8 cellular contexts compared by ENCODE assay signal in the genomic region with DNA sequence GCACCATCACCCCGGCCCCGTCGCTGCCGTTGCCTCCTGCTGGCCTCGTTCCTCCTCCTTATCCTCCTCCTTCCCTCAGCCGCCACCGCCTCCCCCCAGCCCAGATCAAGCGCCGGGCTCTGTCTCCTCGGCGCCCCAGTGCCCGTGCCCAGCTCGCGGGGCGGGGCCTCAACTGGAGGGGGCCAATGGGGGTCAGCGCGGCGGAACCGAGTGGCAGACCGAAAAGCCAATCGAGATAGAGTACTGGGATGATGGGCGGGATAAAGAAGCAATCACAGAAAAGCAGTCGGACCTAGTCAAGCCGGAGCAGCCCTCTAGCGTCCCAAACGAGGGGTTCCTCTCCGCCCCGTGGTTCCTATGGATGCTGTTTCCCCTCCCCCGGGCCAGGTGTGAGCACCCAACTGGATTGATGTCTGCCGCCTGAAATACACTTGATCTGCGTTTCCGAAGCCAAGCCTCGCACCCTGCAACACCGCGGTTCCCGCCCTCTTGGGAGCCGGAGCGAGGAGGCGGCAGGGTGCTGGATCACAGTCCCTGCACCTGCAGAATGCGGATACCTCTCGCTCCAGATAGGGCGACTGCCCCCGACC. TPM values are rescaled to one million over a fixed set of nuclear protein-coding genes. Genes with fewer than 3 reads are reported as not detected.
DNase-seq lines count a peak whose midpoint lies in the region; ATAC-seq, FAIRE-seq and TF ChIP-seq lines count a peak whose summit lies in the region.

A gene (minus strand): TSS at position 121 of the 590 bp plus-strand sequence.

- peaks cover 4 to 11% of the 10 kb centered on the region in 2 donors for H3K4me1 ChIP-seq in naive thymus-derived CD4-positive, alpha-beta T cell (ENCODE audit: control insufficient read depth in 2 of 2, insufficient read depth in 2 of 2, low read length in 2 of 2)

- DNase-seq in D721Med (ENCODE audit: insufficient read length, low spot score) = peak; percentile 74
- DNase-seq in HuH-7.5 (ENCODE audit: low spot score) = peak; percentile 56
- DNase-seq in RPMI7951 (ENCODE audit: low read depth) = peak; percentile 97
- peak; percentile 74 for DNase-seq in activated T-helper 9 cell treated with anti-CD3 and anti-CD28 coated beads, Interleukin-2, amount 50 U/mL, for 16 hours (ENCODE audit: low read depth)
- DNase-seq in fibroblast of pulmonary artery (ENCODE audit: low read depth) = peak; percentile 97
- peak; percentile 70 to 90 (median 85) for DNase-seq in naive thymus-derived CD4-positive, alpha-beta T cell
- peak; percentile 81 to 95 for DNase-seq in stimulated activated effector memory CD8-positive, alpha-beta T cell treated with anti-CD3 and anti-CD28 coated beads, Interleukin-12 subunit alpha, Interleukin-12 subunit beta, amount 100 ng/mL, for 72 hours (ENCODE audit: low spot score in 2 of 2)

- no peaks in the 10 kb centered on the region for H3K9me3 ChIP-seq in naive thymus-derived CD4-positive, alpha-beta T cell (ENCODE audit: control insufficient read depth in 2 of 3, low read length in 3 of 3)

- H3K36me3 ChIP-seq in naive thymus-derived CD4-positive, alpha-beta T cell (ENCODE audit: control insufficient read depth in 2 of 3, insufficient read depth in 3 of 3, low read length in 3 of 3) = no peaks in the 10 kb centered on the region

- POLR2A ChIA-PET in naive thymus-derived CD4-positive, alpha-beta T cell (lab: Charles Lee) = no interaction called here

- FAIRE-seq in D721Med (lab: Jason Lieb, UNC) = peak; percentile 58

- peak within 1 kb of the TSS; percentile 76 to 94 (median 90) for H3K4me3 Mint-ChIP-seq in naive thymus-derived CD4-positive, alpha-beta T cell
- H3K4me3 Mint-ChIP-seq in stimulated activated effector memory CD8-positive, alpha-beta T cell treated with anti-CD3 and anti-CD28 coated beads, Interleukin-12 subunit alpha, Interleukin-12 subunit beta, amount 100 ng/mL, for 72 hours = peak within 1 kb of the TSS; percentile 79

- H3K27ac ChIP-seq in naive thymus-derived CD4-positive, alpha-beta T cell (ENCODE audit: low read depth, low read length) = no peak within 1 kb of the TSS

- H3K9me3 Mint-ChIP-seq in naive thymus-derived CD4-positive, alpha-beta T cell = no peaks in the 10 kb centered on the region
- no peaks in the 10 kb centered on the region for H3K9me3 Mint-ChIP-seq in stimulated activated effector memory CD8-positive, alpha-beta T cell treated with anti-CD3 and anti-CD28 coated beads, Interleukin-12 subunit alpha, Interleukin-12 subunit beta, amount 100 ng/mL, for 72 hours

- no peaks in the 10 kb centered on the region for H3K36me3 Mint-ChIP-seq in naive thymus-derived CD4-positive, alpha-beta T cell
- H3K36me3 Mint-ChIP-seq in stimulated activated effector memory CD8-positive, alpha-beta T cell treated with anti-CD3 and anti-CD28 coated beads, Interleukin-12 subunit alpha, Interleukin-12 subunit beta, amount 100 ng/mL, for 72 hours = no peaks in the 10 kb centered on the region

- peak; percentile 94 for ATAC-seq in GM21529 (IDR thresholded peaks at IDR 0.05; ENCODE audit: unreplicated experiment)
- peak; percentile 98 for ATAC-seq in naive thymus-derived CD4-positive, alpha-beta T cell
- peak; percentile 97 for ATAC-seq in stimulated activated effector memory CD8-positive, alpha-beta T cell treated with anti-CD3 and anti-CD28 coated beads, Interleukin-12 subunit alpha, Interleukin-12 subunit beta, amount 100 ng/mL, for 72 hours

- peaks cover 4 to 9% of the 10 kb centered on the region in 2 donors for H3K27me3 ChIP-seq in naive thymus-derived CD4-positive, alpha-beta T cell (ENCODE audit: control insufficient read depth in 2 of 2, insufficient read depth in 2 of 2, low read length in 2 of 2)

- peaks cover 6 to 26% (median 18%) of the 10 kb centered on the region in 7 donors for H3K4me1 Mint-ChIP-seq in naive thymus-derived CD4-positive, alpha-beta T cell
- H3K4me1 Mint-ChIP-seq in stimulated activated effector memory CD8-positive, alpha-beta T cell treated with anti-CD3 and anti-CD28 coated beads, Interleukin-12 subunit alpha, Interleukin-12 subunit beta, amount 100 ng/mL, for 72 hours = peaks cover 10% of the 10 kb centered on the region

- H3K27me3 Mint-ChIP-seq in naive thymus-derived CD4-positive, alpha-beta T cell = peaks cover 62 to 77% (median 72%) of the 10 kb centered on the region in 5 donors

- H3K4me3 ChIP-seq in fibroblast of pulmonary artery (replicated peaks; ENCODE audit: low read depth, low read length) = peak within 1 kb of the TSS; percentile 57
- peak within 1 kb of the TSS; percentile 67 for H3K4me3 ChIP-seq in naive thymus-derived CD4-positive, alpha-beta T cell (ENCODE audit: low read length)

- peak within 1 kb of the TSS in 4 of 9 donors; percentile 10 to 43 (median 38) for H3K27ac Mint-ChIP-seq in naive thymus-derived CD4-positive, alpha-beta T cell
- H3K27ac Mint-ChIP-seq in stimulated activated effector memory CD8-positive, alpha-beta T cell treated with anti-CD3 and anti-CD28 coated beads, Interleukin-12 subunit alpha, Interleukin-12 subunit beta, amount 100 ng/mL, for 72 hours = no peak within 1 kb of the TSS

- intact Hi-C loops in naive thymus-derived CD4-positive, alpha-beta T cell (cut with micrococcal nuclease) = loop anchor here (1.0 to 2.0 kb wide), 3 partner anchors 24 to 232 kb away; a partner anchor contains a TSS

- no peak for TF ChIP-seq CTCF in D721Med (IDR thresholded peaks at IDR 0.05; ENCODE audit: insufficient read depth, missing control alignments)
- TF ChIP-seq CTCF in fibroblast of pulmonary artery (IDR thresholded peaks at IDR 0.05; ENCODE audit: low read length, missing control alignments) = peak; percentile 58

- CTCF ChIA-PET in naive thymus-derived CD4-positive, alpha-beta T cell (lab: Charles Lee) = no interaction called here

RNA-seq across cellular contexts. Expression of the gene that starts here (rescaled TPM):
- total RNA-seq in RPMI7951 (2014; rRNA removed; shearing (Covaris generic)) = 9.3 and 10.2 TPM in 2 replicates
- total RNA-seq in naive thymus-derived CD4-positive, alpha-beta T cell = under 1 TPM in 1 of 5 experiments, not detected in 4; 0.35 TPM
- polyA plus RNA-seq in naive thymus-derived CD4-positive, alpha-beta T cell = under 1 TPM; 0.31 to 0.39 TPM

Comparison
In these comparisons a context has a peak if more than half of its experiments do, and no peak if none do; other contexts are left out.
1. Peak in DNase-seq, ATAC-seq and H3K4me3 ChIP-seq in naive thymus-derived CD4-positive, alpha-beta T cell; RNA of the gene not detected or under 1 TPM.